Comparison of ENCODE assay signal across 18 cellular contexts in the genomic region with DNA sequence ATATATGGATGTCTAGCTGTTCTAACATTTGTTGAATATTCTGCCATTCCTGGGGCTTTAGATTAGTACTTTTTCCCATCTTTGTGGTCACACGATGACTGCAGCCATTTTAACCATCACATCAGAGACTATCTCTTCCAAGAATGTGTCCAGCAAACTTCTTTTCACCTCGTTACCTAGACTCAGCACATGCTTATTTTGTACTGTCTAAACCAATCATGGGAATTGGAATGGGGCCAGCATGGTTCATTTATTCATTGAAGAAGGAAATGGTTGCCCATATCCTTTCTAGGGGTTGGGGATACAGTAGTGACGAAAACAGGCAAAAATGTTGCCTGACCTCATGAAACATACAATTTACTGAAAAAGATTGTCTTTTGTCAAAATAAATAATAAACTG. TPM values are rescaled to one million over a fixed set of nuclear protein-coding genes. Genes with fewer than 3 reads are reported as not detected.
DNase-seq lines count a peak whose midpoint lies in the region; ATAC-seq, FAIRE-seq and TF ChIP-seq lines count a peak whose summit lies in the region.
"Had no signal": no experiment of that assay in that cellular context is flagged by ENCODE, and none has a peak within 500 bp of the region (broad histone marks: within the 10 kb centered on the region; RNA-seq: fewer than 3 reads in every experiment).

No MANE protein-coding gene starts in this region.

- no peak overlapping the region for H3K18ac ChIP-seq in neuronal stem cell (ENCODE audit: low read length)

- no peaks in the 10 kb centered on the region for H3K9me3 Mint-ChIP-seq in CD4-positive, alpha-beta T cell
- H3K9me3 Mint-ChIP-seq in activated B cell treated with CpG ODN at 0.5 μM for 24 hours (no peaks in the 10 kb centered on the region), natural killer cell (no peaks in the 10 kb centered on the region)
- no peaks in the 10 kb centered on the region for H3K9me3 Mint-ChIP-seq in activated CD8-positive, alpha-beta T cell treated with anti-CD3 and anti-CD28 coated beads for 36 hours
- H3K9me3 Mint-ChIP-seq: CD14-positive monocyte had no signal

- H3K4ac ChIP-seq in neuronal stem cell (ENCODE audit: low read length) = no peak overlapping the region

- H3K4me2 ChIP-seq in neuronal stem cell (ENCODE audit: insufficient read depth, low read length, poor library complexity, severe bottlenecking) = no peak overlapping the region
- H3K4me2 ChIP-seq: PC-9 had no signal

- H3K14ac ChIP-seq in neuronal stem cell (ENCODE audit: low read length) = no peak overlapping the region

- no peaks in the 10 kb centered on the region for H3K36me3 ChIP-seq in neuronal stem cell (replicated peaks in 1 of 2; ENCODE audit: control insufficient read depth in 2 of 2, insufficient read depth in 2 of 2, low read length in 2 of 2)
- H3K36me3 ChIP-seq: HAP-1 had no signal

- H3K4me3 ChIP-seq in neuronal stem cell (ENCODE audit: low read length in 2 of 2) = no peak overlapping the region
- H3K4me3 ChIP-seq: HAP-1, PC-9 had no signal

- H2BK5ac ChIP-seq in neuronal stem cell (ENCODE audit: low read length) = no peak overlapping the region

- WGBS in neuronal stem cell (ENCODE audit: extremely low coverage in 2 of 2, insufficient read length in 2 of 2, insufficient replicate concordance in 1 of 2), 2 donors = no CpG with 5 or more reads among the region's 3 CpGs

- H3K27me3 ChIP-seq in CD4-positive, alpha-beta T cell (ENCODE audit: control insufficient read depth, insufficient read depth, low read length) = no peaks in the 10 kb centered on the region
- H3K27me3 ChIP-seq in neuronal stem cell (ENCODE audit: control insufficient read depth in 3 of 3, insufficient read depth in 3 of 3, low read depth in 1 of 3, low read length in 3 of 3) = no peaks in the 10 kb centered on the region

- peaks cover 52% of the 10 kb centered on the region for H3K4me1 Mint-ChIP-seq in CD4-positive, alpha-beta T cell (ENCODE audit: low read depth)
- peaks cover 59% of the 10 kb centered on the region for H3K4me1 Mint-ChIP-seq in activated B cell treated with CpG ODN at 0.5 μM for 24 hours
- H3K4me1 Mint-ChIP-seq in natural killer cell = peaks cover 21 to 30% of the 10 kb centered on the region in 2 donors
- peaks cover 41% of the 10 kb centered on the region for H3K4me1 Mint-ChIP-seq in activated CD8-positive, alpha-beta T cell treated with anti-CD3 and anti-CD28 coated beads for 36 hours (ENCODE audit: low read depth)

- H3K4me3 Mint-ChIP-seq in CD4-positive, alpha-beta T cell = no peak overlapping the region
- H3K4me3 Mint-ChIP-seq in activated B cell treated with CpG ODN at 0.5 μM for 24 hours (no peak overlapping the region), natural killer cell (peak overlapping the region; percentile 51)
- H3K4me3 Mint-ChIP-seq in activated CD8-positive, alpha-beta T cell treated with anti-CD3 and anti-CD28 coated beads for 36 hours = no peak overlapping the region
- H3K4me3 Mint-ChIP-seq: CD14-positive monocyte had no signal

- no peak overlapping the region for H4K91ac ChIP-seq in neuronal stem cell (ENCODE audit: low read depth, low read length, poor library complexity)

- no peak overlapping the region for H2BK120ac ChIP-seq in neuronal stem cell (ENCODE audit: low read depth, low read length)

- no peak for DNase-seq in CD4-positive, alpha-beta T cell
- DNase-seq in GM12892 (ENCODE audit: insufficient read length) = no peak
- DNase-seq in activated B cell treated with CpG ODN at 0.5 μM for 24 hours = no peak
- no peak for DNase-seq in natural killer cell
- DNase-seq in activated CD8-positive, alpha-beta T cell treated with anti-CD3 and anti-CD28 coated beads for 36 hours = no peak
- DNase-seq in stimulated activated CD8-positive, alpha-beta memory T cell treated with anti-CD3 and anti-CD28 coated beads, Interleukin-4, amount 100 ng/mL, for 48 hours = no peak
- DNase-seq in neuronal stem cell (ENCODE audit: low spot score) = no peak
- no peak for DNase-seq in NOMO-1 treated with dmso at 0.1 percent for 144 hours (lab: John Stamatoyannopoulos, UW; ENCODE audit: unreplicated experiment)
- DNase-seq: DND-41, NCI-H187, NCI-H2171, NCI-H748 treated with DMSO at 0.1 percent for 48 hours, PC-9, SW 1271 had no signal

- H2BK15ac ChIP-seq in neuronal stem cell (ENCODE audit: low read length) = no peak overlapping the region

- no peaks in the 10 kb centered on the region for H3K79me1 ChIP-seq in neuronal stem cell (ENCODE audit: low read depth, low read length)

- POLR2A ChIA-PET in CD4-positive, alpha-beta T cell (lab: Charles Lee) = no interaction called here
- POLR2A ChIA-PET in activated B cell treated with CpG ODN at 0.5 μM for 24 hours (lab: Charles Lee) = interaction anchor here (1.1 to 3.6 kb wide), 2 partner anchors 9 to 19 kb away, joined by 3 to 83 read pairs; no protein-coding TSS in a partner anchor
- POLR2A ChIA-PET in activated CD8-positive, alpha-beta T cell treated with anti-CD3 and anti-CD28 coated beads for 36 hours (lab: Charles Lee) = no interaction called here

- peak; percentile 57 for FAIRE-seq in GM12892 (lab: Jason Lieb, UNC)
- FAIRE-seq: D721Med, G401.6 had no signal

- peak overlapping the region; percentile 96 for H3K27ac Mint-ChIP-seq in CD4-positive, alpha-beta T cell
- H3K27ac Mint-ChIP-seq in activated B cell treated with CpG ODN at 0.5 μM for 24 hours = peak overlapping the region; percentile 95
- H3K27ac Mint-ChIP-seq in natural killer cell = peak overlapping the region in 1 of 2 donors; percentile 95
- H3K27ac Mint-ChIP-seq in activated CD8-positive, alpha-beta T cell treated with anti-CD3 and anti-CD28 coated beads for 36 hours = no peak overlapping the region
- H3K27ac Mint-ChIP-seq: CD14-positive monocyte had no signal

- no peak overlapping the region for H3K9ac ChIP-seq in neuronal stem cell (ENCODE audit: low read depth, low read length, poor library complexity)

- intact Hi-C loops in CD4-positive, alpha-beta T cell (cut with DNase I, micrococcal nuclease) = no loop called here
- intact Hi-C loops in activated B cell treated with CpG ODN at 0.5 μM for 24 hours (cut with micrococcal nuclease) = no loop called here
- intact Hi-C loops in natural killer cell (cut with micrococcal nuclease) = no loop called here
- intact Hi-C loops in activated CD8-positive, alpha-beta T cell treated with anti-CD3 and anti-CD28 coated beads for 36 hours (cut with micrococcal nuclease) = loop anchor here (10.0 kb wide), 1 partner anchor 201 kb away; a partner anchor contains a TSS

- no peak overlapping the region for H2BK12ac ChIP-seq in neuronal stem cell (ENCODE audit: low read length)

- H2AFZ ChIP-seq in neuronal stem cell (ENCODE audit: low read length) = no peak overlapping the region
- H2AFZ ChIP-seq: PC-9 had no signal

- TF ChIP-seq CTCF in CD4-positive, alpha-beta T cell (IDR thresholded peaks at IDR 0.05) = no peak
- TF ChIP-seq CTCF in activated B cell treated with CpG ODN at 0.5 μM for 24 hours (IDR thresholded peaks at IDR 0.05) (no peak), natural killer cell (IDR thresholded peaks at IDR 0.05) (no peak)
- TF ChIP-seq CTCF in activated CD8-positive, alpha-beta T cell treated with anti-CD3 and anti-CD28 coated beads for 36 hours (IDR thresholded peaks at IDR 0.05) = no peak

- no peak overlapping the region for H3K27ac ChIP-seq in CD4-positive, alpha-beta T cell (ENCODE audit: low read depth, low read length)
- no peak overlapping the region for H3K27ac ChIP-seq in neuronal stem cell (replicated peaks; ENCODE audit: low read length)
- H3K27ac ChIP-seq: PC-9 had no signal

- no peak overlapping the region for H2AK5ac ChIP-seq in neuronal stem cell (ENCODE audit: low read depth, low read length)

- no peak for TF ChIP-seq POLR2A in GM12892 (IDR thresholded peaks at IDR 0.05; ENCODE audit: low read depth, low read length)

- no peaks in the 10 kb centered on the region for H3K27me3 Mint-ChIP-seq in CD4-positive, alpha-beta T cell
- H3K27me3 Mint-ChIP-seq in activated B cell treated with CpG ODN at 0.5 μM for 24 hours (no peaks in the 10 kb centered on the region), natural killer cell (ENCODE audit: low read depth in 2 of 2) (no peaks in the 10 kb centered on the region)
- H3K27me3 Mint-ChIP-seq in activated CD8-positive, alpha-beta T cell treated with anti-CD3 and anti-CD28 coated beads for 36 hours = no peaks in the 10 kb centered on the region

- H3K36me3 Mint-ChIP-seq in CD4-positive, alpha-beta T cell (ENCODE audit: low read depth) = peaks cover 10% of the 10 kb centered on the region
- peaks cover 13% of the 10 kb centered on the region for H3K36me3 Mint-ChIP-seq in activated B cell treated with CpG ODN at 0.5 μM for 24 hours (ENCODE audit: low read depth)
- H3K36me3 Mint-ChIP-seq in natural killer cell = no peaks in the 10 kb centered on the region
- peaks cover 20% of the 10 kb centered on the region for H3K36me3 Mint-ChIP-seq in activated CD8-positive, alpha-beta T cell treated with anti-CD3 and anti-CD28 coated beads for 36 hours (ENCODE audit: low read depth)

- H3K9me3 ChIP-seq in CD4-positive, alpha-beta T cell (ENCODE audit: control insufficient read depth, low read length) = no peaks in the 10 kb centered on the region
- no peaks in the 10 kb centered on the region for H3K9me3 ChIP-seq in neuronal stem cell (replicated peaks in 1 of 2; ENCODE audit: control insufficient read depth in 2 of 2, insufficient read depth in 1 of 2, low read depth in 1 of 2, low read length in 2 of 2)
- H3K9me3 ChIP-seq: HAP-1 had no signal

- H3K4me1 ChIP-seq in neuronal stem cell (ENCODE audit: control insufficient read depth in 2 of 2, insufficient read depth in 1 of 2, low read depth in 1 of 2, low read length in 2 of 2) = peaks cover 0 to 6% of the 10 kb centered on the region in 2 donors

- no peak for ATAC-seq in CD4-positive, alpha-beta T cell (ENCODE audit: poor library complexity)
- ATAC-seq in activated B cell treated with CpG ODN at 0.5 μM for 24 hours (ENCODE audit: low read depth) (no peak), natural killer cell (no peak)
- no peak for ATAC-seq in activated CD8-positive, alpha-beta T cell treated with anti-CD3 and anti-CD28 coated beads for 36 hours

- CTCF ChIA-PET in CD4-positive, alpha-beta T cell (lab: Charles Lee) = interaction anchor here (1.8 kb wide), 1 partner anchor 14 kb away, joined by 7 read pairs; no protein-coding TSS in a partner anchor
- CTCF ChIA-PET in activated B cell treated with CpG ODN at 0.5 μM for 24 hours (lab: Charles Lee) = no interaction called here
- CTCF ChIA-PET in activated CD8-positive, alpha-beta T cell treated with anti-CD3 and anti-CD28 coated beads for 36 hours (lab: Charles Lee) = no interaction called here

- no peak overlapping the region for H4K8ac ChIP-seq in neuronal stem cell (ENCODE audit: low read depth, low read length)

- no peak overlapping the region for H3K23ac ChIP-seq in neuronal stem cell (ENCODE audit: low read depth, low read length, poor library complexity)

RNA-seq across cellular contexts. Expression of a gene that starts 2.5 kb away (rescaled TPM):
- total RNA-seq in CD4-positive, alpha-beta T cell = 10 to 100 TPM; 11.1 to 11.5 TPM
- polyA plus RNA-seq in GM12892 (2012; ENCODE audit: missing spikeins) = 28.6 TPM
- total RNA-seq in activated B cell treated with CpG ODN at 0.5 μM for 24 hours = 60.0 and 63.0 TPM in 2 replicates
- total RNA-seq in natural killer cell = 10 to 100 TPM; 25.0 to 29.7 (median 25.4) TPM
- total RNA-seq in activated CD8-positive, alpha-beta T cell treated with anti-CD3 and anti-CD28 coated beads for 36 hours = 10 to 100 TPM; 17.7 to 18.3 TPM
- polyA plus RNA-seq in neuronal stem cell (2013, experiment 1 of 2) = 16.0 TPM
- polyA plus RNA-seq in neuronal stem cell (2013, experiment 2 of 2) = 15.4 TPM
